Comparison of ENCODE assay signal across 23 cellular contexts in the genomic region with DNA sequence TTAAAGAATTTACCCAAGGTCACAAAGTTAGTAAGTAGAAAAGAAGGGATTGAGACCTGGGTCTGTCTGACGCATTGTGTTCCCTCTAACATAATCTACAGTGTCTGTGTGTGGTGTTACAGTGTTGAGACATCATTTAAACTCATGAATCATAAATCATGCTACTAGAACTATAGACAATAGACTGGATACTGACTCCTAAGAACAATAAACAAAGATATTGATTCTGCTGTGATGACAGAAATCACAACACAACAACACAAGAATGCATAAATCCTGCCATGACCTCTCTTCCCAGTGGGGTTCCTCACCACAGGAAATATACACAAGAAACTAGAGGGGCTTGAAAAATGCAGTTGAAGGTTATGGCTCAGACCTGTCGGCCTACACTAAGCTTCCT.
"Had no signal": no experiment of that assay in that cellular context is flagged by ENCODE, and none has a peak within 500 bp of the region (broad histone marks: within the 10 kb centered on the region; RNA-seq: fewer than 3 reads in every experiment).

No MANE protein-coding gene starts in this region.

- H3K36me3 Mint-ChIP-seq: activated CD4-positive, alpha-beta memory T cell treated with anti-CD3 and anti-CD28 coated beads for 36 hours; activated naive CD4-positive, alpha-beta T cell treated with anti-CD3 and anti-CD28 coated beads, Interleukin-2, amount 10 ng/mL, durations not matched to agents 7 days and 5 days; brain; stimulated activated effector memory CD8-positive, alpha-beta T cell treated with anti-CD3 and anti-CD28 coated beads, Interleukin-12 subunit alpha, Interleukin-12 subunit beta, amount 100 ng/mL, for 72 hours had no signal

- H3K36me3 ChIP-seq: colonic mucosa, heart right ventricle, lower lobe of right lung, suprapubic skin, transverse colon had no signal

- H3K4me3 Mint-ChIP-seq: activated CD4-positive, alpha-beta memory T cell treated with anti-CD3 and anti-CD28 coated beads for 36 hours; activated naive CD4-positive, alpha-beta T cell treated with anti-CD3 and anti-CD28 coated beads, Interleukin-2, amount 10 ng/mL, durations not matched to agents 7 days and 5 days; brain; central memory CD8-positive, alpha-beta T cell; endodermal cell; stimulated activated effector memory CD8-positive, alpha-beta T cell treated with anti-CD3 and anti-CD28 coated beads, Interleukin-12 subunit alpha, Interleukin-12 subunit beta, amount 100 ng/mL, for 72 hours; stimulated activated naive CD8-positive, alpha-beta T cell treated with anti-CD3 and anti-CD28 coated beads, Interleukin-15, amount 100 ng/mL, for 72 hours had no signal

- H3K9me3 Mint-ChIP-seq: activated CD4-positive, alpha-beta memory T cell treated with anti-CD3 and anti-CD28 coated beads for 36 hours; activated naive CD4-positive, alpha-beta T cell treated with anti-CD3 and anti-CD28 coated beads, Interleukin-2, amount 10 ng/mL, durations not matched to agents 7 days and 5 days; brain; central memory CD8-positive, alpha-beta T cell; endodermal cell; stimulated activated effector memory CD8-positive, alpha-beta T cell treated with anti-CD3 and anti-CD28 coated beads, Interleukin-12 subunit alpha, Interleukin-12 subunit beta, amount 100 ng/mL, for 72 hours; stimulated activated naive CD8-positive, alpha-beta T cell treated with anti-CD3 and anti-CD28 coated beads, Interleukin-15, amount 100 ng/mL, for 72 hours had no signal

- H3K27me3 ChIP-seq: colonic mucosa, heart right ventricle, suprapubic skin, transverse colon had no signal

- H3K27ac ChIP-seq: colonic mucosa, epithelial cell of prostate, heart right ventricle, lower lobe of right lung, suprapubic skin, transverse colon had no signal

- ATAC-seq: heart right ventricle; left lobe of liver; lower lobe of right lung; mucosa of descending colon; sciatic nerve; stimulated activated effector memory CD8-positive, alpha-beta T cell treated with anti-CD3 and anti-CD28 coated beads, Interleukin-12 subunit alpha, Interleukin-12 subunit beta, amount 100 ng/mL, for 72 hours; stimulated activated naive CD8-positive, alpha-beta T cell treated with anti-CD3 and anti-CD28 coated beads, Interleukin-15, amount 100 ng/mL, for 72 hours had no signal

- H3K27ac Mint-ChIP-seq: activated CD4-positive, alpha-beta memory T cell treated with anti-CD3 and anti-CD28 coated beads for 36 hours; activated naive CD4-positive, alpha-beta T cell treated with anti-CD3 and anti-CD28 coated beads, Interleukin-2, amount 10 ng/mL, durations not matched to agents 7 days and 5 days; endodermal cell; stimulated activated effector memory CD8-positive, alpha-beta T cell treated with anti-CD3 and anti-CD28 coated beads, Interleukin-12 subunit alpha, Interleukin-12 subunit beta, amount 100 ng/mL, for 72 hours had no signal

- DNase-seq: activated CD4-positive, alpha-beta memory T cell treated with anti-CD3 and anti-CD28 coated beads for 36 hours; activated CD4-positive, alpha-beta T cell treated with anti-CD3 and anti-CD28 coated beads for 48 hours; activated effector memory CD4-positive, alpha-beta T cell treated with anti-CD3 and anti-CD28 coated beads, Interleukin-2, amount 50 U/mL, for 16 hours; activated naive CD4-positive, alpha-beta T cell treated with anti-CD3 and anti-CD28 coated beads, Interleukin-2, amount 10 ng/mL, durations not matched to agents 7 days and 5 days; amygdala; colonic mucosa; endodermal cell; heart right ventricle; lower lobe of right lung; mesendoderm; mucosa of descending colon; posterior cingulate gyrus; small intestine; stimulated activated CD4-positive, alpha-beta T cell treated with anti-CD3 and anti-CD28 coated beads, Interleukin-2, amount 100 ng/mL, for 24 hours; stimulated activated naive CD8-positive, alpha-beta T cell treated with anti-CD3 and anti-CD28 coated beads, Interleukin-15, amount 100 ng/mL, for 72 hours; transverse colon had no signal

- H3K9me3 ChIP-seq: colonic mucosa, heart right ventricle, lower lobe of right lung, mucosa of descending colon, suprapubic skin, transverse colon had no signal

- H3K27me3 Mint-ChIP-seq: activated CD4-positive, alpha-beta memory T cell treated with anti-CD3 and anti-CD28 coated beads for 36 hours; central memory CD8-positive, alpha-beta T cell; stimulated activated naive CD8-positive, alpha-beta T cell treated with anti-CD3 and anti-CD28 coated beads, Interleukin-15, amount 100 ng/mL, for 72 hours had no signal

- H3K4me3 ChIP-seq: colonic mucosa, heart right ventricle, lower lobe of right lung, mucosa of descending colon, suprapubic skin, transverse colon had no signal

- H3K4me1 ChIP-seq: colonic mucosa, lower lobe of right lung had no signal
